32 cellular contexts compared by ENCODE assay signal in genomic region chr1:243926299-243926698, GRCh38.
DNase-seq lines count a peak whose midpoint lies in the region; ATAC-seq and TF ChIP-seq lines count a peak whose summit lies in the region.
"Had no signal": no experiment of that assay in that cellular context is flagged by ENCODE, and none has a peak within 500 bp of the region (broad histone marks: within the 10 kb centered on the region; RNA-seq: fewer than 3 reads in every experiment).

No MANE protein-coding gene starts in this region.

- TF ChIP-seq CTCF in IMR-90 (conservative IDR thresholded peaks at IDR 0.05; ENCODE audit: low read depth, low read length): no peak
- no peak for TF ChIP-seq CTCF in ascending aorta (IDR thresholded peaks at IDR 0.05)

- H3K9me3 ChIP-seq in IMR-90 (ENCODE audit: control insufficient read depth, insufficient read depth, low read length): no peaks in the 10 kb centered on the region
- no peaks in the 10 kb centered on the region for H3K9me3 ChIP-seq in ascending aorta
- H3K9me3 ChIP-seq in mesenchymal stem cell (ENCODE audit: control insufficient read depth, low read length): no peaks in the 10 kb centered on the region
- H3K9me3 ChIP-seq in skeletal muscle satellite cell (replicated peaks; ENCODE audit: low read length): no peaks in the 10 kb centered on the region
- H3K9me3 ChIP-seq: BLaER1 treated with 17β-estradiol and CSF1 and Interleukin-3, amounts not matched to agents 10 nM and 100 nM; esophagus squamous epithelium; heart right ventricle; ovary; Peyer's patch had no signal

- no TSS peak for BruUV-seq in IMR-90 (replicated peaks; lab: Mats Ljungman, UMichigan)

- H3K56ac ChIP-seq in IMR-90 (ENCODE audit: extremely low read depth, insufficient read depth, low read length): no peak overlapping the region

- H3K14ac ChIP-seq in IMR-90 (replicated peaks; ENCODE audit: low read depth, low read length) (peak overlapping the region; percentile 2; the same call in 1 of the 2 replicates), mesenchymal stem cell (ENCODE audit: low read length in 2 of 2) (no peak overlapping the region)

- WGBS in IMR-90 (ENCODE audit: extremely low coverage in 2 of 2, insufficient read length in 1 of 2), 2 experiments: 100% methylated on average over 3 of the region's 8 CpGs; no CpG with 5 or more reads in 1 of the 2 experiments
- 87% methylated on average over 6 of the region's 8 CpGs for WGBS in mesenchymal stem cell

- H2BK120ac ChIP-seq in IMR-90 (ENCODE audit: low read depth, low read length) (peak overlapping the region; percentile 73), mesenchymal stem cell (ENCODE audit: low read depth, low read length) (peak overlapping the region; percentile 9)

- H3K18ac ChIP-seq in IMR-90 (ENCODE audit: low read depth, low read length): no peak overlapping the region
- peak overlapping the region in 1 of 2 experiments; percentile 9 for H3K18ac ChIP-seq in mesenchymal stem cell (ENCODE audit: low read depth in 1 of 2, low read length in 2 of 2)

- dilution Hi-C loops in IMR-90 (cut with HindIII; ENCODE audit: low sequenced_read_pairs, unreplicated experiment): no loop called here

- no peak overlapping the region for H3K4me3 ChIP-seq in IMR-90 (ENCODE audit: insufficient read depth, low read depth, low read length)
- H3K4me3 ChIP-seq in ascending aorta: peak overlapping the region; percentile 19 to 27
- H3K4me3 ChIP-seq in mesenchymal stem cell (ENCODE audit: insufficient read depth in 1 of 2, low read depth in 1 of 2, low read length in 2 of 2): no peak overlapping the region
- H3K4me3 ChIP-seq in skeletal muscle satellite cell (ENCODE audit: low read length): no peak overlapping the region
- H3K4me3 ChIP-seq: BLaER1 treated with 17β-estradiol and CSF1 and Interleukin-3, amounts not matched to agents 10 nM and 100 nM; esophagus squamous epithelium; heart right ventricle; ovary; Peyer's patch had no signal

- H4K91ac ChIP-seq in IMR-90 (ENCODE audit: insufficient read depth, low read depth, low read length): peak overlapping the region; percentile 40
- H4K91ac ChIP-seq in mesenchymal stem cell (ENCODE audit: low read length): peak overlapping the region; percentile 20

- H3K23ac ChIP-seq in IMR-90 (ENCODE audit: low read depth, low read length): peak overlapping the region; percentile 28; the same call in 1 of the 2 replicates
- H3K23ac ChIP-seq in mesenchymal stem cell (ENCODE audit: low read length in 2 of 2): no peak overlapping the region

- ATAC-seq in IMR-90 (ENCODE audit: low read depth): no peak
- ATAC-seq: activated T-cell treated with anti-CD3 and anti-CD28 coated beads, Interleukin-2, amount 50 U/mL, for 72 hours; left ventricle myocardium superior; naive thymus-derived CD8-positive, alpha-beta T cell; stimulated activated naive CD8-positive, alpha-beta T cell treated with anti-CD3 and anti-CD28 coated beads, Interleukin-15, amount 100 ng/mL, for 72 hours; T-cell had no signal

- intact Hi-C loops in IMR-90 (cut with micrococcal nuclease): loop anchor here (10.0 kb wide), 2 partner anchors 211 to 1539 kb away; no protein-coding TSS in a partner anchor
- intact Hi-C loops in ascending aorta (cut with DNase I): no loop called here

- H3K4me3 Mint-ChIP-seq in T-helper 2 cell treated with Interferon-gamma antibody and Interleukin-4, amounts not matched to agents 5 μg/mL and 100 μg/mL, for 36 hours: no peak overlapping the region
- H3K4me3 Mint-ChIP-seq: activated T-cell treated with anti-CD3 and anti-CD28 coated beads, Interleukin-2, amount 50 U/mL, for 72 hours; dendritic cell treated with granulocyte-macrophage colony-stimulating factor and Interleukin-4, amounts not matched to agents 40 ng/mL and 50 ng/mL, for 4 days; H9; naive thymus-derived CD8-positive, alpha-beta T cell; stimulated activated naive CD8-positive, alpha-beta T cell treated with anti-CD3 and anti-CD28 coated beads, Interleukin-15, amount 100 ng/mL, for 72 hours; T-cell had no signal

- peak overlapping the region; percentile 71 for H3K4ac ChIP-seq in IMR-90 (ENCODE audit: low read depth, low read length)
- no peak overlapping the region for H3K4ac ChIP-seq in mesenchymal stem cell (ENCODE audit: low read depth in 1 of 2, low read length in 2 of 2)

- H2AK5ac ChIP-seq in IMR-90 (ENCODE audit: low read depth, low read length): peak overlapping the region; percentile 81
- peak overlapping the region; percentile 38 for H2AK5ac ChIP-seq in mesenchymal stem cell (ENCODE audit: low read length, severe bottlenecking)

- CTCF ChIA-PET in IMR-90 (lab: Yijun Ruan, JAX): no interaction called here

- peaks cover 5% of the 10 kb centered on the region for H3K27me3 Mint-ChIP-seq in T-helper 2 cell treated with Interferon-gamma antibody and Interleukin-4, amounts not matched to agents 5 μg/mL and 100 μg/mL, for 36 hours (ENCODE audit: low read depth)

- no peaks in the 10 kb centered on the region for H3K9me3 Mint-ChIP-seq in T-helper 2 cell treated with Interferon-gamma antibody and Interleukin-4, amounts not matched to agents 5 μg/mL and 100 μg/mL, for 36 hours
- H3K9me3 Mint-ChIP-seq: activated T-cell treated with anti-CD3 and anti-CD28 coated beads, Interleukin-2, amount 50 U/mL, for 72 hours; dendritic cell treated with granulocyte-macrophage colony-stimulating factor and Interleukin-4, amounts not matched to agents 40 ng/mL and 50 ng/mL, for 4 days; H9; naive thymus-derived CD8-positive, alpha-beta T cell; stimulated activated naive CD8-positive, alpha-beta T cell treated with anti-CD3 and anti-CD28 coated beads, Interleukin-15, amount 100 ng/mL, for 72 hours; T-cell had no signal

- H3K27ac Mint-ChIP-seq in T-helper 2 cell treated with Interferon-gamma antibody and Interleukin-4, amounts not matched to agents 5 μg/mL and 100 μg/mL, for 36 hours: no peak overlapping the region
- H3K27ac Mint-ChIP-seq: activated T-cell treated with anti-CD3 and anti-CD28 coated beads, Interleukin-2, amount 50 U/mL, for 72 hours; dendritic cell treated with granulocyte-macrophage colony-stimulating factor and Interleukin-4, amounts not matched to agents 40 ng/mL and 50 ng/mL, for 4 days; naive thymus-derived CD8-positive, alpha-beta T cell; T-cell had no signal

- no peak for TF ChIP-seq POLR2A in IMR-90 (IDR thresholded peaks at IDR 0.05; ENCODE audit: low read depth, low read length)

- H2AK9ac ChIP-seq in IMR-90 (replicated peaks; ENCODE audit: low read depth, low read length, poor library complexity): no peak overlapping the region

- H2AFZ ChIP-seq in IMR-90 (replicated peaks; ENCODE audit: low read length, poor library complexity) (no peak overlapping the region), mesenchymal stem cell (ENCODE audit: low read depth, low read length) (no peak overlapping the region)

- peak overlapping the region in 1 of 2 experiments; percentile 61 for H2BK12ac ChIP-seq in mesenchymal stem cell (ENCODE audit: low read length in 2 of 2)

- H2BK20ac ChIP-seq in IMR-90 (ENCODE audit: low read depth, low read length): peak overlapping the region; percentile 66

- no peak overlapping the region; the same call in 1 of the 2 replicates for H3K27ac ChIP-seq in IMR-90 (ENCODE audit: insufficient read depth, low read length)
- H3K27ac ChIP-seq in ascending aorta: no peak overlapping the region
- H3K27ac ChIP-seq in mesenchymal stem cell (ENCODE audit: low read length, poor library complexity, severe bottlenecking): peak overlapping the region; percentile 51
- H3K27ac ChIP-seq: BLaER1 treated with 17β-estradiol and CSF1 and Interleukin-3, amounts not matched to agents 10 nM and 100 nM; esophagus squamous epithelium; heart right ventricle; ovary; Peyer's patch had no signal

- H3K36me3 ChIP-seq in IMR-90 (ENCODE audit: control insufficient read depth, insufficient read depth, low read length) (no peaks in the 10 kb centered on the region), ascending aorta (no peaks in the 10 kb centered on the region), mesenchymal stem cell (ENCODE audit: control insufficient read depth in 1 of 2, insufficient read depth in 2 of 2, low read depth in 1 of 2, low read length in 2 of 2) (no peaks in the 10 kb centered on the region), skeletal muscle satellite cell (ENCODE audit: insufficient read depth, low read length) (no peaks in the 10 kb centered on the region)
- H3K36me3 ChIP-seq: BLaER1 treated with 17β-estradiol and CSF1 and Interleukin-3, amounts not matched to agents 10 nM and 100 nM; esophagus squamous epithelium; heart right ventricle; ovary; Peyer's patch had no signal

- peaks cover 14% of the 10 kb centered on the region for H3K27me3 ChIP-seq in IMR-90 (ENCODE audit: control insufficient read depth, insufficient read depth, low read length)
- no peaks in the 10 kb centered on the region for H3K27me3 ChIP-seq in ascending aorta
- no peaks in the 10 kb centered on the region for H3K27me3 ChIP-seq in mesenchymal stem cell (ENCODE audit: control insufficient read depth in 1 of 2, insufficient read depth in 1 of 2, low read length in 2 of 2)
- H3K27me3 ChIP-seq in skeletal muscle satellite cell (ENCODE audit: control insufficient read depth, insufficient read depth, low read length): no peaks in the 10 kb centered on the region
- H3K27me3 ChIP-seq: BLaER1 treated with 17β-estradiol and CSF1 and Interleukin-3, amounts not matched to agents 10 nM and 100 nM; ovary; Peyer's patch had no signal

- peaks cover 13% of the 10 kb centered on the region; the same call in 1 of the 2 replicates for H3K9me1 ChIP-seq in IMR-90 (ENCODE audit: insufficient read depth, low read length)

- H3K36me3 Mint-ChIP-seq in T-helper 2 cell treated with Interferon-gamma antibody and Interleukin-4, amounts not matched to agents 5 μg/mL and 100 μg/mL, for 36 hours (ENCODE audit: low read depth): no peaks in the 10 kb centered on the region
- H3K36me3 Mint-ChIP-seq: naive thymus-derived CD8-positive, alpha-beta T cell; T-cell had no signal

- H4K20me1 ChIP-seq in IMR-90 (ENCODE audit: insufficient read depth, low read length): no peaks in the 10 kb centered on the region
- H4K20me1 ChIP-seq: BLaER1 treated with 17β-estradiol and CSF1 and Interleukin-3, amounts not matched to agents 10 nM and 100 nM had no signal

- H2BK15ac ChIP-seq in IMR-90 (ENCODE audit: low read depth, low read length) (peak overlapping the region; percentile 93; the same call in 1 of the 3 replicates), mesenchymal stem cell (ENCODE audit: low read depth, poor library complexity, severe bottlenecking) (peak overlapping the region; percentile 44)

- H4K8ac ChIP-seq in IMR-90 (ENCODE audit: low read depth in 2 of 2, low read length in 2 of 2): peak overlapping the region in 1 of 2 experiments; percentile 27; a peak in 2 of 4 replicates
- peak overlapping the region; percentile 55 for H4K8ac ChIP-seq in mesenchymal stem cell (ENCODE audit: low read length)

- H3K4me2 ChIP-seq in IMR-90 (ENCODE audit: low read depth, low read length) (no peak overlapping the region), mesenchymal stem cell (ENCODE audit: low read length, poor library complexity, severe bottlenecking) (no peak overlapping the region), skeletal muscle satellite cell (ENCODE audit: low read length) (peak overlapping the region; percentile 47)
- H3K4me2 ChIP-seq: BLaER1 treated with 17β-estradiol and CSF1 and Interleukin-3, amounts not matched to agents 10 nM and 100 nM had no signal

- DNase-seq in IMR-90 (no peak), ascending aorta (ENCODE audit: low spot score in 2 of 2) (no peak), mesenchymal stem cell (no peak), pons (ENCODE audit: low spot score) (no peak), NCI-H1092 treated with DMSO at 0.1 percent for 48 hours (lab: John Stamatoyannopoulos, UW) (no peak)
- no peak for DNase-seq in T-helper 2 cell treated with Interferon-gamma antibody and Interleukin-4, amounts not matched to agents 5 μg/mL and 100 μg/mL, for 36 hours (ENCODE audit: low spot score)
- DNase-seq: activated CD4-positive, alpha-beta T cell treated with anti-CD3 and anti-CD28 coated beads, Interleukin-2, amount 50 U/mL, for 48 hours; activated CD4-positive, CD25-positive, alpha-beta regulatory T cell; activated T-cell treated with anti-CD3 and anti-CD28 coated beads, Interleukin-2, amount 50 U/mL, for 72 hours; central memory CD4-positive, alpha-beta T cell; COR-L47; DMS53; esophagus squamous epithelium; foreskin melanocyte; H9; heart right ventricle; kidney; left ventricle myocardium superior; MM.1S; naive thymus-derived CD8-positive, alpha-beta T cell; NCI-H2081; NCI-H526; ovary; Peyer's patch; retina; SIG-M5; stimulated activated CD4-positive, alpha-beta T cell treated with anti-CD3 and anti-CD28 coated beads, Interleukin-2, amount 100 ng/mL, for 24 hours; stimulated activated naive CD8-positive, alpha-beta T cell treated with anti-CD3 and anti-CD28 coated beads, Interleukin-15, amount 100 ng/mL, for 72 hours; T-cell had no signal

- peaks cover 14% of the 10 kb centered on the region for H3K4me1 ChIP-seq in IMR-90 (ENCODE audit: control insufficient read depth, insufficient read depth, low read length)
- H3K4me1 ChIP-seq in ascending aorta: peaks cover 4 to 31% of the 10 kb centered on the region in 2 donors
- H3K4me1 ChIP-seq in mesenchymal stem cell (ENCODE audit: control insufficient read depth, insufficient read depth, low read depth, low read length): peaks cover 18% of the 10 kb centered on the region
- H3K4me1 ChIP-seq in skeletal muscle satellite cell (ENCODE audit: control insufficient read depth, insufficient read depth, low read length): peaks cover 40% of the 10 kb centered on the region
- H3K4me1 ChIP-seq: Peyer's patch had no signal

- H2BK5ac ChIP-seq in IMR-90 (ENCODE audit: low read depth, low read length, poor library complexity, severe bottlenecking) (peak overlapping the region; percentile 56), mesenchymal stem cell (ENCODE audit: low read depth, low read length, poor library complexity, severe bottlenecking) (no peak overlapping the region)

- H3K79me1 ChIP-seq in IMR-90 (ENCODE audit: low read depth in 1 of 2, low read length in 2 of 2): no peaks in the 10 kb centered on the region
- H3K79me1 ChIP-seq in mesenchymal stem cell (replicated peaks; ENCODE audit: low read length, poor library complexity, severe bottlenecking): no peaks in the 10 kb centered on the region

- POLR2A ChIA-PET in IMR-90 (lab: Charles Lee; ENCODE audit: unreplicated experiment): no interaction called here

- TF ChIP-seq RAD21 in IMR-90 (IDR thresholded peaks at IDR 0.05; ENCODE audit: low read length): no peak

- no peaks in the 10 kb centered on the region for H3K4me1 Mint-ChIP-seq in T-helper 2 cell treated with Interferon-gamma antibody and Interleukin-4, amounts not matched to agents 5 μg/mL and 100 μg/mL, for 36 hours (ENCODE audit: low read depth)
- H3K4me1 Mint-ChIP-seq: stimulated activated naive CD8-positive, alpha-beta T cell treated with anti-CD3 and anti-CD28 coated beads, Interleukin-15, amount 100 ng/mL, for 72 hours; T-cell had no signal

- no peak overlapping the region for H4K5ac ChIP-seq in IMR-90 (ENCODE audit: low read depth, low read length)

- no peak overlapping the region for H3K9ac ChIP-seq in IMR-90 (ENCODE audit: low read depth, low read length)
- peak overlapping the region; percentile 38 for H3K9ac ChIP-seq in mesenchymal stem cell (ENCODE audit: low read length)
- H3K9ac ChIP-seq in skeletal muscle satellite cell (ENCODE audit: low read depth, low read length): peak overlapping the region; percentile 53
- H3K9ac ChIP-seq: BLaER1 treated with 17β-estradiol and CSF1 and Interleukin-3, amounts not matched to agents 10 nM and 100 nM had no signal

- in situ Hi-C loops in IMR-90 (cut with MboI; ENCODE audit: low sequenced_read_pairs): no loop called here

Comparison
In these comparisons a context has a peak if more than half of its experiments do, and no peak if none do; other contexts are left out.
1. H3K4me3 ChIP-seq: peak in ascending aorta (2 of 2); none in IMR-90 (single experiment), mesenchymal stem cell (0 of 2) and skeletal muscle satellite cell (single experiment).